Comparison of ENCODE assay signal across 7 cellular contexts in genomic region chr10:21078410-21079329, GRCh38.
A peak's percentile ranks its signal among the peaks of the same experiment; 100 is the strongest.
DNase-seq lines count a peak whose midpoint lies in the region; ATAC-seq, FAIRE-seq and TF ChIP-seq lines count a peak whose summit lies in the region.

No MANE protein-coding gene starts in this region.

- no peak overlapping the region for H2AK5ac ChIP-seq in neuronal stem cell (ENCODE audit: low read depth, low read length)

- H3K27ac ChIP-seq in HCT116 (ENCODE audit: low read depth, low read length) (no peak overlapping the region), neuronal stem cell (replicated peaks; ENCODE audit: low read length) (no peak overlapping the region)

- no peak overlapping the region for H2BK120ac ChIP-seq in neuronal stem cell (ENCODE audit: low read depth, low read length)

- POLR2A ChIA-PET in HCT116 (lab: Charles Lee), result no interaction called here

- H3K4me2 ChIP-seq in HCT116 (ENCODE audit: low read length) (no peak overlapping the region), neuronal stem cell (ENCODE audit: insufficient read depth, low read length, poor library complexity, severe bottlenecking) (no peak overlapping the region)

- H3K9me2 ChIP-seq in HCT116 (ENCODE audit: insufficient read depth), result no peaks in the 10 kb centered on the region

- no peak overlapping the region for H2BK15ac ChIP-seq in neuronal stem cell (ENCODE audit: low read length)

- H3K4ac ChIP-seq in neuronal stem cell (ENCODE audit: low read length), result no peak overlapping the region

- ATAC-seq in HCT116, result peak; percentile 98
- ATAC-seq in HG03196 (IDR thresholded peaks at IDR 0.05; ENCODE audit: unreplicated experiment), result no peak

- no peak for DNase-seq in GM06990 (ENCODE audit: extremely low read depth, insufficient read length)
- peak; percentile 58 for DNase-seq in HCT116 (ENCODE audit: low read depth, low spot score)
- peak; percentile 10 for DNase-seq in NCI-H128 (lab: John Stamatoyannopoulos, UW; ENCODE audit: unreplicated experiment)
- peak; percentile 87 for DNase-seq in fibroblast of pulmonary artery (ENCODE audit: low read depth)
- DNase-seq in neuronal stem cell (ENCODE audit: low spot score), result peak; percentile 77

- no peaks in the 10 kb centered on the region for H4K20me1 ChIP-seq in HCT116 (ENCODE audit: insufficient read depth)

- WGBS in neuronal stem cell (ENCODE audit: extremely low coverage in 2 of 2, insufficient read length in 2 of 2, insufficient replicate concordance in 1 of 2), 2 donors, result no CpG with 5 or more reads among the region's 6 CpGs

- H4K8ac ChIP-seq in neuronal stem cell (ENCODE audit: low read depth, low read length), result no peak overlapping the region

- no peak overlapping the region for H2BK5ac ChIP-seq in neuronal stem cell (ENCODE audit: low read length)

- H3K9ac ChIP-seq in HCT116 (ENCODE audit: low read length) (no peak overlapping the region), neuronal stem cell (ENCODE audit: low read depth, low read length, poor library complexity) (no peak overlapping the region)

- CTCF ChIA-PET in HCT116 (lab: Charles Lee), result interaction anchor here (1.2 to 2.4 kb wide), 11 partner anchors 9 to 194 kb away, joined by 3 to 9 read pairs (median 4); no protein-coding TSS in a partner anchor

- no peaks in the 10 kb centered on the region for H3K79me2 ChIP-seq in HCT116 (ENCODE audit: insufficient read depth, low read length)

- no peak overlapping the region for H2BK12ac ChIP-seq in neuronal stem cell (ENCODE audit: low read length)

- H3K4me3 ChIP-seq in GM06990 (replicated peaks; ENCODE audit: low read depth, low read length) (no peak overlapping the region), HCT116 (replicated peaks in 1 of 2; ENCODE audit: low read depth in 1 of 2, low read length in 2 of 2) (no peak overlapping the region), fibroblast of pulmonary artery (replicated peaks; ENCODE audit: low read depth, low read length) (no peak overlapping the region), neuronal stem cell (ENCODE audit: low read length in 2 of 2) (no peak overlapping the region)

- H3K9me3 ChIP-seq in HCT116 (ENCODE audit: control insufficient read depth in 1 of 2, insufficient read depth in 1 of 2, low read depth in 1 of 2, low read length in 2 of 2), result no peaks in the 10 kb centered on the region
- no peaks in the 10 kb centered on the region for H3K9me3 ChIP-seq in neuronal stem cell (replicated peaks in 1 of 2; ENCODE audit: control insufficient read depth in 2 of 2, insufficient read depth in 1 of 2, low read depth in 1 of 2, low read length in 2 of 2)

- TF ChIP-seq RAD21 in HCT116 (IDR thresholded peaks at IDR 0.05; ENCODE audit: low read depth), result peak; percentile 87

- intact Hi-C loops in HCT116 (cut with micrococcal nuclease), result loop anchor here (1.0 to 5.0 kb wide), 4 partner anchors 192 to 875 kb away; no protein-coding TSS in a partner anchor

- no peak for TF ChIP-seq POLR2A in HCT116 (IDR thresholded peaks at IDR 0.05; ENCODE audit: borderline replicate concordance, extremely low read depth, insufficient read depth, insufficient read length)

- H3K14ac ChIP-seq in neuronal stem cell (ENCODE audit: low read length), result no peak overlapping the region

- RAD21 ChIA-PET in HCT116 (lab: Charles Lee; ENCODE audit: low non-redundant PET in 1 of 2, low total read pairs in 2 of 2, uncharacterized antibody in 2 of 2, unreplicated experiment in 2 of 2), result interaction anchor here in 1 of 2 experiments (0.8 to 1.2 kb wide), 2 partner anchors 163 to 191 kb away, joined by 3 to 4 read pairs; no protein-coding TSS in a partner anchor

- no TSS peak for BruUV-seq in HCT116 (replicated peaks; lab: Mats Ljungman, UMichigan)

- H3K18ac ChIP-seq in neuronal stem cell (ENCODE audit: low read length), result no peak overlapping the region

- FAIRE-seq in TTC549 (lab: Jason Lieb, UNC), result peak; percentile 88

- H3K79me1 ChIP-seq in neuronal stem cell (ENCODE audit: low read depth, low read length), result no peaks in the 10 kb centered on the region

- H3K36me3 ChIP-seq in GM06990 (ENCODE audit: control insufficient read depth, insufficient read depth, low read length), result no peaks in the 10 kb centered on the region
- H3K36me3 ChIP-seq in HCT116 (ENCODE audit: control insufficient read depth in 1 of 2, insufficient read depth in 2 of 2, low read length in 2 of 2), result no peaks in the 10 kb centered on the region
- no peaks in the 10 kb centered on the region for H3K36me3 ChIP-seq in neuronal stem cell (replicated peaks in 1 of 2; ENCODE audit: control insufficient read depth in 2 of 2, insufficient read depth in 2 of 2, low read length in 2 of 2)

- H3K23ac ChIP-seq in neuronal stem cell (ENCODE audit: low read depth, low read length, poor library complexity), result no peak overlapping the region

- no peak overlapping the region for H4K91ac ChIP-seq in neuronal stem cell (ENCODE audit: low read depth, low read length, poor library complexity)

- H3K4me1 ChIP-seq in HCT116 (ENCODE audit: control insufficient read depth in 1 of 2, insufficient read depth in 2 of 2, low read length in 2 of 2), result peaks cover 0 to 6% of the 10 kb centered on the region in 2 experiments; a peak in 2 of 4 replicates
- no peaks in the 10 kb centered on the region for H3K4me1 ChIP-seq in neuronal stem cell (ENCODE audit: control insufficient read depth in 2 of 2, insufficient read depth in 1 of 2, low read depth in 1 of 2, low read length in 2 of 2)

- H2AFZ ChIP-seq in HCT116 (ENCODE audit: low read depth, low read length, poor library complexity, severe bottlenecking), result no peak overlapping the region
- H2AFZ ChIP-seq in neuronal stem cell (ENCODE audit: low read length), result no peak overlapping the region

- H3K27me3 ChIP-seq in GM06990 (replicated peaks; ENCODE audit: control insufficient read depth, insufficient read depth, low read length) (no peaks in the 10 kb centered on the region), HCT116 (ENCODE audit: insufficient read depth, low read length) (no peaks in the 10 kb centered on the region), neuronal stem cell (ENCODE audit: control insufficient read depth in 3 of 3, insufficient read depth in 3 of 3, low read depth in 1 of 3, low read length in 3 of 3) (no peaks in the 10 kb centered on the region)

- TF ChIP-seq CTCF in GM06990 (IDR thresholded peaks at IDR 0.05; ENCODE audit: insufficient read depth, low read length, poor library complexity, severe bottlenecking) (peak; percentile 67), HCT116 (IDR thresholded peaks at IDR 0.05 in 2 of 3, conservative IDR thresholded peaks at IDR 0.05 in 1 of 3; ENCODE audit: borderline replicate concordance in 1 of 3, insufficient read depth in 1 of 3, low read depth in 2 of 3, low read length in 2 of 3) (peak; percentile 64 to 84 (median 79)), fibroblast of pulmonary artery (IDR thresholded peaks at IDR 0.05; ENCODE audit: low read length, missing control alignments) (peak; percentile 85)

TF ChIP-seq in HCT116, 20 proteins besides CTCF, POLR2A, EP300 and RAD21:
- TF ChIP-seq ELF1 (IDR thresholded peaks at IDR 0.05; ENCODE audit: borderline replicate concordance, low read depth) (no peak), SIN3A (IDR thresholded peaks at IDR 0.05; ENCODE audit: low read depth) (no peak), TCF7L2 (IDR thresholded peaks at IDR 0.05; ENCODE audit: borderline replicate concordance, extremely low read depth, insufficient read depth, insufficient read length) (no peak), MAX (IDR thresholded peaks at IDR 0.05) (peak; percentile 83), FOSL1 (IDR thresholded peaks at IDR 0.05; ENCODE audit: low read depth) (no peak), POLR2AphosphoS5 (IDR thresholded peaks at IDR 0.05; ENCODE audit: low read depth, low read length) (no peak), CEBPB (IDR thresholded peaks at IDR 0.05; ENCODE audit: low read depth) (no peak)
